ENCODE assay signal across 7 cellular contexts in genomic region chrX:10158279-10158939, GRCh38.
DNase-seq lines count a peak whose midpoint lies in the region; ATAC-seq and TF ChIP-seq lines count a peak whose summit lies in the region.

No MANE protein-coding gene starts in this region.

- H3K36me3 ChIP-seq in tibial artery, result no peaks in the 10 kb centered on the region

- intact Hi-C loops in tibial artery (cut with DNase I; ENCODE audit: low total_unique reads), result no loop called here

- TF ChIP-seq EP300 in Ishikawa (IDR thresholded peaks at IDR 0.05; ENCODE audit: borderline replicate concordance), result no peak

- H3K27me3 ChIP-seq in tibial artery, result no peaks in the 10 kb centered on the region

- TF ChIP-seq CTCF in astrocyte of the spinal cord (IDR thresholded peaks at IDR 0.05; ENCODE audit: low read depth, low read length) (no peak), tibial artery (IDR thresholded peaks at IDR 0.05) (no peak)

- no peaks in the 10 kb centered on the region for H3K9me3 ChIP-seq in tibial artery

- no peak for TF ChIP-seq RAD21 in Ishikawa (IDR thresholded peaks at IDR 0.05; ENCODE audit: low read depth)

- peaks cover 0 to 6% (median 2%) of the 10 kb centered on the region in 4 donors for H3K4me1 ChIP-seq in tibial artery

- no peak overlapping the region for H3K27ac ChIP-seq in tibial artery

- peak; percentile 53 for ATAC-seq in GM18909 (IDR thresholded peaks at IDR 0.05; ENCODE audit: poor library complexity, unreplicated experiment)

- DNase-seq in astrocyte of the spinal cord (ENCODE audit: low read depth, low spot score), result no peak
- DNase-seq in kidney tubule cell (ENCODE audit: low spot score), result peak; percentile 15
- no peak for DNase-seq in tibial artery
- DNase-seq in GF-D8 (lab: John Stamatoyannopoulos, UW), result no peak
- DNase-seq in NCI-H1694 (lab: John Stamatoyannopoulos, UW), result no peak

- H3K4me3 ChIP-seq in astrocyte of the spinal cord (ENCODE audit: low read depth, low read length) (peak overlapping the region; percentile 43), tibial artery (peak overlapping the region; percentile 35 to 48)

- in situ Hi-C loops in astrocyte of the spinal cord (cut with HindIII; ENCODE audit: low sequenced_read_pairs), result no loop called here

TF ChIP-seq in Ishikawa, 13 proteins besides CTCF, POLR2A, EP300 and RAD21:
- TF ChIP-seq CEBPB (IDR thresholded peaks at IDR 0.05) (no peak), ZBTB7A (IDR thresholded peaks at IDR 0.05; ENCODE audit: low read depth) (peak; percentile 52; the same call in 1 of the 2 replicates), EGR1 (IDR thresholded peaks at IDR 0.05) (no peak), MAX (IDR thresholded peaks at IDR 0.05) (peak; percentile 78), TEAD4 (IDR thresholded peaks at IDR 0.05) (no peak), USF1 (IDR thresholded peaks at IDR 0.05) (peak; percentile 94), TAF1 (IDR thresholded peaks at IDR 0.05; ENCODE audit: low read depth) (no peak), YY1 (IDR thresholded peaks at IDR 0.05; ENCODE audit: low read depth) (no peak), CREB1 (IDR thresholded peaks at IDR 0.05; ENCODE audit: low read depth) (no peak), FOXM1 (IDR thresholded peaks at IDR 0.05; ENCODE audit: borderline replicate concordance, low read depth) (no peak), TCF12 (IDR thresholded peaks at IDR 0.05; ENCODE audit: low read depth) (no peak), NFIC (IDR thresholded peaks at IDR 0.05) (no peak), REST (IDR thresholded peaks at IDR 0.05; ENCODE audit: low read depth) (no peak)
